ENCODE assay signal across 2 cellular contexts in genomic region chr7:149775176-149775556, GRCh38.
TF ChIP-seq lines count a peak whose summit lies in the region.

No MANE protein-coding gene starts in this region.

TF ChIP-seq in HepG2, 621 proteins besides CTCF, POLR2A, EP300 and RAD21:
- no peak for TF ChIP-seq NFYB (CRISPR knock-in tag; IDR thresholded peaks at IDR 0.05)
- TF ChIP-seq ZNF263 (CRISPR knock-in tag; IDR thresholded peaks at IDR 0.05) = peak; percentile 42; the same call in 1 of the 2 replicates
- no peak for TF ChIP-seq GATA4 (IDR thresholded peaks at IDR 0.05; ENCODE audit: borderline replicate concordance, low read depth)
- no peak for TF ChIP-seq NFYC (CRISPR knock-in tag; IDR thresholded peaks at IDR 0.05)
- TF ChIP-seq, protein P1, sequence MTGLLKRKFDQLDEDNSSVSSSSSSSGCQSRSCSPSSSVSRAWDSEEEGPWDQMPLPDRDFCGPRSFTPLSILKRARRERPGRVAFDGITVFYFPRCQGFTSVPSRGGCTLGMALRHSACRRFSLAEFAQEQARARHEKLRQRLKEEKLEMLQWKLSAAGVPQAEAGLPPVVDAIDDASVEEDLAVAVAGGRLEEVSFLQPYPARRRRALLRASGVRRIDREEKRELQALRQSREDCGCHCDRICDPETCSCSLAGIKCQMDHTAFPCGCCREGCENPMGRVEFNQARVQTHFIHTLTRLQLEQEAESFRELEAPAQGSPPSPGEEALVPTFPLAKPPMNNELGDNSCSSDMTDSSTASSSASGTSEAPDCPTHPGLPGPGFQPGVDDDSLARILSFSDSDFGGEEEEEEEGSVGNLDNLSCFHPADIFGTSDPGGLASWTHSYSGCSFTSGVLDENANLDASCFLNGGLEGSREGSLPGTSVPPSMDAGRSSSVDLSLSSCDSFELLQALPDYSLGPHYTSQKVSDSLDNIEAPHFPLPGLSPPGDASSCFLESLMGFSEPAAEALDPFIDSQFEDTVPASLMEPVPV (CRISPR knock-in tag; IDR thresholded peaks at IDR 0.05) = no peak
- no peak for TF ChIP-seq RBFOX2 (IDR thresholded peaks at IDR 0.05; ENCODE audit: low read depth, low read length)
- TF ChIP-seq, protein P2, sequence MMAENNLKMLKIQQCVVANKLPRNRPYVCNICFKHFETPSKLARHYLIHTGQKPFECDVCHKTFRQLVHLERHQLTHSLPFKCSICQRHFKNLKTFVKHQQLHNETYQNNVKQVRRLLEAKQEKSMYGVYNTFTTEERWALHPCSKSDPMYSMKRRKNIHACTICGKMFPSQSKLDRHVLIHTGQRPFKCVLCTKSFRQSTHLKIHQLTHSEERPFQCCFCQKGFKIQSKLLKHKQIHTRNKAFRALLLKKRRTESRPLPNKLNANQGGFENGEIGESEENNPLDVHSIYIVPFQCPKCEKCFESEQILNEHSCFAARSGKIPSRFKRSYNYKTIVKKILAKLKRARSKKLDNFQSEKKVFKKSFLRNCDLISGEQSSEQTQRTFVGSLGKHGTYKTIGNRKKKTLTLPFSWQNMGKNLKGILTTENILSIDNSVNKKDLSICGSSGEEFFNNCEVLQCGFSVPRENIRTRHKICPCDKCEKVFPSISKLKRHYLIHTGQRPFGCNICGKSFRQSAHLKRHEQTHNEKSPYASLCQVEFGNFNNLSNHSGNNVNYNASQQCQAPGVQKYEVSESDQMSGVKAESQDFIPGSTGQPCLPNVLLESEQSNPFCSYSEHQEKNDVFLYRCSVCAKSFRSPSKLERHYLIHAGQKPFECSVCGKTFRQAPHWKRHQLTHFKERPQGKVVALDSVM (CRISPR knock-in tag; IDR thresholded peaks at IDR 0.05) = no peak

TF ChIP-seq in K562, 482 proteins besides CTCF, POLR2A, EP300 and RAD21:
- peak; percentile 65 for TF ChIP-seq ZNF263 (CRISPR knock-in tag; IDR thresholded peaks at IDR 0.05; ENCODE audit: borderline replicate concordance)
- TF ChIP-seq EGR1 (conservative IDR thresholded peaks at IDR 0.05) = peak; percentile 20; the same call in 1 of the 2 replicates
- TF ChIP-seq PHF8 (IDR thresholded peaks at IDR 0.05; ENCODE audit: borderline replicate concordance, low read length) = no peak
TF ChIP-seq in K562: peak in this region for 2.
